Comparison of ENCODE assay signal across 1 cellular context in the genomic region with DNA sequence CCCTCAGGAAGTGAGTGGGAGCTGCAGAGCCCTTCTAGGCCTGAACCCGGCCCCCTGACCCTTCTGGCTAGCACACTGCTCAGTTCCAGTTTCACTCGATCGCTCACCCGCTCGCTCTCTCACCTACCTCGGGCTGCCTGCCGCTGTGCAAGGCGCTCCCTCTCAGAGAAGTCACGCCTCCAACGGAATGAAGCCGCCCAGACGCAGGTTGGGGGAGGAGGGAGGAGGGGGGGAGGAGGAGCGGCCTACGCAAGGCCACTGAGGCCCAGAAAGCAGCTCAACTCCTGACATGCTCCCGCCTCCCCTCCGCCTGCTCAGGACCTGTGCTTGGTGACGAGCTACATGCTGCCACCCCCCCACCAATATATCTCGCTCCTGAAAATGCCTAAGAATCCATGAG.
TF ChIP-seq lines count a peak whose summit lies in the region.

No MANE protein-coding gene starts in this region.

TF ChIP-seq in HepG2, 621 proteins besides CTCF, POLR2A, EP300 and RAD21:
- TF ChIP-seq PCBP2 (optimal IDR thresholded peaks at IDR 0.05; ENCODE audit: low read depth, low read length, poor library complexity, severe bottlenecking): no peak
- no peak for TF ChIP-seq DPF2 (CRISPR knock-in tag; IDR thresholded peaks at IDR 0.05; ENCODE audit: borderline replicate concordance, low read depth)
- TF ChIP-seq CHCHD3 (CRISPR knock-in tag; IDR thresholded peaks at IDR 0.05): no peak
- no peak for TF ChIP-seq FOSL2 (CRISPR knock-in tag; IDR thresholded peaks at IDR 0.05)
- TF ChIP-seq ZSCAN22 (CRISPR knock-in tag; IDR thresholded peaks at IDR 0.05): no peak
- TF ChIP-seq, protein P1, sequence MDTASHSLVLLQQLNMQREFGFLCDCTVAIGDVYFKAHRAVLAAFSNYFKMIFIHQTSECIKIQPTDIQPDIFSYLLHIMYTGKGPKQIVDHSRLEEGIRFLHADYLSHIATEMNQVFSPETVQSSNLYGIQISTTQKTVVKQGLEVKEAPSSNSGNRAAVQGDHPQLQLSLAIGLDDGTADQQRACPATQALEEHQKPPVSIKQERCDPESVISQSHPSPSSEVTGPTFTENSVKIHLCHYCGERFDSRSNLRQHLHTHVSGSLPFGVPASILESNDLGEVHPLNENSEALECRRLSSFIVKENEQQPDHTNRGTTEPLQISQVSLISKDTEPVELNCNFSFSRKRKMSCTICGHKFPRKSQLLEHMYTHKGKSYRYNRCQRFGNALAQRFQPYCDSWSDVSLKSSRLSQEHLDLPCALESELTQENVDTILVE (CRISPR knock-in tag; IDR thresholded peaks at IDR 0.05): no peak
- TF ChIP-seq, protein P2, sequence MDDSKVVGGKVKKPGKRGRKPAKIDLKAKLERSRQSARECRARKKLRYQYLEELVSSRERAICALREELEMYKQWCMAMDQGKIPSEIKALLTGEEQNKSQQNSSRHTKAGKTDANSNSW (CRISPR knock-in tag; IDR thresholded peaks at IDR 0.05; ENCODE audit: borderline replicate concordance): no peak
- TF ChIP-seq, protein P3, sequence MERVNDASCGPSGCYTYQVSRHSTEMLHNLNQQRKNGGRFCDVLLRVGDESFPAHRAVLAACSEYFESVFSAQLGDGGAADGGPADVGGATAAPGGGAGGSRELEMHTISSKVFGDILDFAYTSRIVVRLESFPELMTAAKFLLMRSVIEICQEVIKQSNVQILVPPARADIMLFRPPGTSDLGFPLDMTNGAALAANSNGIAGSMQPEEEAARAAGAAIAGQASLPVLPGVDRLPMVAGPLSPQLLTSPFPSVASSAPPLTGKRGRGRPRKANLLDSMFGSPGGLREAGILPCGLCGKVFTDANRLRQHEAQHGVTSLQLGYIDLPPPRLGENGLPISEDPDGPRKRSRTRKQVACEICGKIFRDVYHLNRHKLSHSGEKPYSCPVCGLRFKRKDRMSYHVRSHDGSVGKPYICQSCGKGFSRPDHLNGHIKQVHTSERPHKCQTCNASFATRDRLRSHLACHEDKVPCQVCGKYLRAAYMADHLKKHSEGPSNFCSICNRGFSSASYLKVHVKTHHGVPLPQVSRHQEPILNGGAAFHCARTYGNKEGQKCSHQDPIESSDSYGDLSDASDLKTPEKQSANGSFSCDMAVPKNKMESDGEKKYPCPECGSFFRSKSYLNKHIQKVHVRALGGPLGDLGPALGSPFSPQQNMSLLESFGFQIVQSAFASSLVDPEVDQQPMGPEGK (CRISPR knock-in tag; IDR thresholded peaks at IDR 0.05): no peak
- TF ChIP-seq ZNF644 (CRISPR knock-in tag; IDR thresholded peaks at IDR 0.05; ENCODE audit: low read depth): no peak
- TF ChIP-seq, protein P4, sequence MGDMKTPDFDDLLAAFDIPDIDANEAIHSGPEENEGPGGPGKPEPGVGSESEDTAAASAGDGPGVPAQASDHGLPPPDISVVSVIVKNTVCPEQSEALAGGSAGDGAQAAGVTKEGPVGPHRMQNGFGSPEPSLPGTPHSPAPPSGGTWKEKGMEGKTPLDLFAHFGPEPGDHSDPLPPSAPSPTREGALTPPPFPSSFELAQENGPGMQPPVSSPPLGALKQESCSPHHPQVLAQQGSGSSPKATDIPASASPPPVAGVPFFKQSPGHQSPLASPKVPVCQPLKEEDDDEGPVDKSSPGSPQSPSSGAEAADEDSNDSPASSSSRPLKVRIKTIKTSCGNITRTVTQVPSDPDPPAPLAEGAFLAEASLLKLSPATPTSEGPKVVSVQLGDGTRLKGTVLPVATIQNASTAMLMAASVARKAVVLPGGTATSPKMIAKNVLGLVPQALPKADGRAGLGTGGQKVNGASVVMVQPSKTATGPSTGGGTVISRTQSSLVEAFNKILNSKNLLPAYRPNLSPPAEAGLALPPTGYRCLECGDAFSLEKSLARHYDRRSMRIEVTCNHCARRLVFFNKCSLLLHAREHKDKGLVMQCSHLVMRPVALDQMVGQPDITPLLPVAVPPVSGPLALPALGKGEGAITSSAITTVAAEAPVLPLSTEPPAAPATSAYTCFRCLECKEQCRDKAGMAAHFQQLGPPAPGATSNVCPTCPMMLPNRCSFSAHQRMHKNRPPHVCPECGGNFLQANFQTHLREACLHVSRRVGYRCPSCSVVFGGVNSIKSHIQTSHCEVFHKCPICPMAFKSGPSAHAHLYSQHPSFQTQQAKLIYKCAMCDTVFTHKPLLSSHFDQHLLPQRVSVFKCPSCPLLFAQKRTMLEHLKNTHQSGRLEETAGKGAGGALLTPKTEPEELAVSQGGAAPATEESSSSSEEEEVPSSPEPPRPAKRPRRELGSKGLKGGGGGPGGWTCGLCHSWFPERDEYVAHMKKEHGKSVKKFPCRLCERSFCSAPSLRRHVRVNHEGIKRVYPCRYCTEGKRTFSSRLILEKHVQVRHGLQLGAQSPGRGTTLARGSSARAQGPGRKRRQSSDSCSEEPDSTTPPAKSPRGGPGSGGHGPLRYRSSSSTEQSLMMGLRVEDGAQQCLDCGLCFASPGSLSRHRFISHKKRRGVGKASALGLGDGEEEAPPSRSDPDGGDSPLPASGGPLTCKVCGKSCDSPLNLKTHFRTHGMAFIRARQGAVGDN (CRISPR knock-in tag; IDR thresholded peaks at IDR 0.05): no peak
- no peak for TF ChIP-seq ZNF468 (CRISPR knock-in tag; IDR thresholded peaks at IDR 0.05)
- TF ChIP-seq, protein P5, sequence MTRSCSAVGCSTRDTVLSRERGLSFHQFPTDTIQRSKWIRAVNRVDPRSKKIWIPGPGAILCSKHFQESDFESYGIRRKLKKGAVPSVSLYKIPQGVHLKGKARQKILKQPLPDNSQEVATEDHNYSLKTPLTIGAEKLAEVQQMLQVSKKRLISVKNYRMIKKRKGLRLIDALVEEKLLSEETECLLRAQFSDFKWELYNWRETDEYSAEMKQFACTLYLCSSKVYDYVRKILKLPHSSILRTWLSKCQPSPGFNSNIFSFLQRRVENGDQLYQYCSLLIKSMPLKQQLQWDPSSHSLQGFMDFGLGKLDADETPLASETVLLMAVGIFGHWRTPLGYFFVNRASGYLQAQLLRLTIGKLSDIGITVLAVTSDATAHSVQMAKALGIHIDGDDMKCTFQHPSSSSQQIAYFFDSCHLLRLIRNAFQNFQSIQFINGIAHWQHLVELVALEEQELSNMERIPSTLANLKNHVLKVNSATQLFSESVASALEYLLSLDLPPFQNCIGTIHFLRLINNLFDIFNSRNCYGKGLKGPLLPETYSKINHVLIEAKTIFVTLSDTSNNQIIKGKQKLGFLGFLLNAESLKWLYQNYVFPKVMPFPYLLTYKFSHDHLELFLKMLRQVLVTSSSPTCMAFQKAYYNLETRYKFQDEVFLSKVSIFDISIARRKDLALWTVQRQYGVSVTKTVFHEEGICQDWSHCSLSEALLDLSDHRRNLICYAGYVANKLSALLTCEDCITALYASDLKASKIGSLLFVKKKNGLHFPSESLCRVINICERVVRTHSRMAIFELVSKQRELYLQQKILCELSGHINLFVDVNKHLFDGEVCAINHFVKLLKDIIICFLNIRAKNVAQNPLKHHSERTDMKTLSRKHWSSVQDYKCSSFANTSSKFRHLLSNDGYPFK (CRISPR knock-in tag; IDR thresholded peaks at IDR 0.05; ENCODE audit: borderline replicate concordance): no peak
- no peak for TF ChIP-seq PCBP1 (IDR thresholded peaks at IDR 0.05; ENCODE audit: borderline replicate concordance, low read depth, low read length)
- TF ChIP-seq PAF1 (CRISPR knock-in tag; IDR thresholded peaks at IDR 0.05): no peak
TF ChIP-seq in HepG2: peak in this region for 0.
